ENCODE assay signal across 9 cellular contexts in genomic region chr9:74499111-74499601, GRCh38.
DNase-seq lines count a peak whose midpoint lies in the region.
"Had no signal": no experiment of that assay in that cellular context is flagged by ENCODE, and none has a peak within 500 bp of the region (broad histone marks: within the 10 kb centered on the region; RNA-seq: fewer than 3 reads in every experiment).

No MANE protein-coding gene starts in this region.

- peaks cover 29% of the 10 kb centered on the region for H3K4me1 Mint-ChIP-seq in T-helper 1 cell treated with Interleukin-12 subunit alpha and Interleukin-12 subunit beta and Interleukin-4 antibody, amounts not matched to agents 30 μg/mL and 1 μg/mL, for 36 hours (ENCODE audit: low read depth)

- peaks cover 3% of the 10 kb centered on the region for H3K36me3 Mint-ChIP-seq in T-helper 1 cell treated with Interleukin-12 subunit alpha and Interleukin-12 subunit beta and Interleukin-4 antibody, amounts not matched to agents 30 μg/mL and 1 μg/mL, for 36 hours (ENCODE audit: low read depth)

- H3K27ac ChIP-seq in angular gyrus (ENCODE audit: low read depth, low read length) (peak overlapping the region; percentile 32), subcutaneous abdominal adipose tissue (ENCODE audit: low read depth, low read length) (no peak overlapping the region)

- no peaks in the 10 kb centered on the region for H3K9me3 Mint-ChIP-seq in T-helper 1 cell treated with Interleukin-12 subunit alpha and Interleukin-12 subunit beta and Interleukin-4 antibody, amounts not matched to agents 30 μg/mL and 1 μg/mL, for 36 hours

- DNase-seq in T-helper 1 cell (no peak), iris pigment epithelial cell (ENCODE audit: low read depth) (peak; percentile 21), NCI-H510A treated with DMSO at 0.1 percent for 48 hours (lab: John Stamatoyannopoulos, UW) (no peak), MV-4-11 (lab: John Stamatoyannopoulos, UW) (no peak)
- no peak for DNase-seq in stimulated activated CD4-positive, alpha-beta T cell treated with anti-CD3 and anti-CD28 coated beads, Interleukin-15, amount 100 ng/mL, for 24 hours
- DNase-seq: T-helper 9 cell had no signal

- peak overlapping the region; percentile 29 to 94 (median 80) for H3K4me3 ChIP-seq in subcutaneous abdominal adipose tissue (ENCODE audit: low read depth in 1 of 5, low read length in 5 of 5)

- H3K27me3 ChIP-seq in subcutaneous abdominal adipose tissue (ENCODE audit: control insufficient read depth in 5 of 5, insufficient read depth in 4 of 5, low read length in 5 of 5) = peaks cover 21 to 34% (median 24%) of the 10 kb centered on the region in 5 donors

- H3K27ac Mint-ChIP-seq in T-helper 1 cell treated with Interleukin-12 subunit alpha and Interleukin-12 subunit beta and Interleukin-4 antibody, amounts not matched to agents 30 μg/mL and 1 μg/mL, for 36 hours = no peak overlapping the region

- H3K4me3 Mint-ChIP-seq in T-helper 1 cell treated with Interleukin-12 subunit alpha and Interleukin-12 subunit beta and Interleukin-4 antibody, amounts not matched to agents 30 μg/mL and 1 μg/mL, for 36 hours = peak overlapping the region; percentile 73

- H3K9me3 ChIP-seq in subcutaneous abdominal adipose tissue (ENCODE audit: control insufficient read depth in 5 of 5, low read length in 5 of 5) = no peaks in the 10 kb centered on the region

- peaks cover 74% of the 10 kb centered on the region for H3K27me3 Mint-ChIP-seq in T-helper 1 cell treated with Interleukin-12 subunit alpha and Interleukin-12 subunit beta and Interleukin-4 antibody, amounts not matched to agents 30 μg/mL and 1 μg/mL, for 36 hours (ENCODE audit: low read depth)

- H3K9ac ChIP-seq in subcutaneous abdominal adipose tissue (ENCODE audit: low read length in 5 of 5) = peak overlapping the region in 1 of 5 donors; percentile 30

- no peaks in the 10 kb centered on the region for H3K36me3 ChIP-seq in subcutaneous abdominal adipose tissue (ENCODE audit: control insufficient read depth in 5 of 5, insufficient read depth in 5 of 5, low read length in 5 of 5)

- H3K4me1 ChIP-seq in subcutaneous abdominal adipose tissue (ENCODE audit: control insufficient read depth in 5 of 5, insufficient read depth in 5 of 5, low read length in 5 of 5) = peaks cover 0 to 43% (median 38%) of the 10 kb centered on the region in 5 donors
